ENCODE assay signal across 8 cellular contexts in genomic region chr11:18395735-18396504, GRCh38. TPM values are rescaled to one million over a fixed set of nuclear protein-coding genes. Genes with fewer than 3 reads are reported as not detected.
A peak's percentile ranks its signal among the peaks of the same experiment; 100 is the strongest.
DNase-seq lines count a peak whose midpoint lies in the region; ATAC-seq and TF ChIP-seq lines count a peak whose summit lies in the region.

No MANE protein-coding gene starts in this region.

- H3K27me3 Mint-ChIP-seq in nephron (ENCODE audit: low read depth), result no peaks in the 10 kb centered on the region

- peak overlapping the region; percentile 98 to 100 (median 100) for H3K4me3 Mint-ChIP-seq in nephron

- peak overlapping the region; percentile 90 for H3K4me3 ChIP-seq in H7 (ENCODE audit: insufficient read depth, low read depth, low read length)
- peak overlapping the region; percentile 98 for H3K4me3 ChIP-seq in fibroblast of the aortic adventitia (ENCODE audit: low read depth, low read length)

- peaks cover 2% of the 10 kb centered on the region; the same call in 1 of the 2 replicates for H3K27me3 ChIP-seq in H7 (ENCODE audit: control insufficient read depth, insufficient read depth, low read length)

- no peaks in the 10 kb centered on the region for H3K9me3 Mint-ChIP-seq in nephron

- H3K36me3 ChIP-seq in H7 (replicated peaks; ENCODE audit: control insufficient read depth, insufficient read depth, low read length), result peaks cover 14% of the 10 kb centered on the region

- peak overlapping the region; percentile 98 to 99 (median 98) for H3K27ac Mint-ChIP-seq in nephron

- TF ChIP-seq POLR2A in Raji (IDR thresholded peaks at IDR 0.05; ENCODE audit: insufficient read depth, low read depth, low read length), result peak; percentile 86

- ATAC-seq in stimulated activated naive CD8-positive, alpha-beta T cell treated with anti-CD3 and anti-CD28 coated beads, Interleukin-15, Interleukin-2, amounts not matched to agents 100 U/mL and 50 U/mL, for 24 hours, result peak; percentile 72

- H3K36me3 Mint-ChIP-seq in nephron (ENCODE audit: low read depth), result peaks cover 41% of the 10 kb centered on the region

- peak; percentile 99 for DNase-seq in ELF-1 (ENCODE audit: low read depth, low spot score)
- peak; percentile 96 for DNase-seq in H7
- peak; percentile 99 for DNase-seq in M059J (ENCODE audit: low read depth)
- DNase-seq in activated effector memory CD4-positive, alpha-beta T cell treated with anti-CD3 and anti-CD28 coated beads, Interleukin-2, amount 50 U/mL, for 16 hours, result peak; percentile 98
- DNase-seq in fibroblast of the aortic adventitia (ENCODE audit: low read depth), result peak; percentile 100
- peak; percentile 94 for DNase-seq in stimulated activated naive CD8-positive, alpha-beta T cell treated with anti-CD3 and anti-CD28 coated beads, Interleukin-15, Interleukin-2, amounts not matched to agents 100 U/mL and 50 U/mL, for 24 hours

- peaks cover 26% of the 10 kb centered on the region for H3K4me1 Mint-ChIP-seq in nephron

- no peak for TF ChIP-seq CTCF in fibroblast of the aortic adventitia (IDR thresholded peaks at IDR 0.05; ENCODE audit: insufficient read depth, low read length)
- TF ChIP-seq CTCF in nephron (IDR thresholded peaks at IDR 0.05; ENCODE audit: unreplicated experiment in 3 of 3), result no peak

RNA-seq across cellular contexts. Expression of gene LDHA, which starts 1.6 kb away (rescaled TPM):
- 308 and 375 TPM in 2 replicates for total RNA-seq in H7 (2014; rRNA removed; shearing (Covaris generic))
- 1,651 and 2,272 TPM in 2 replicates for total RNA-seq in M059J (2014; rRNA removed; shearing (Covaris generic))
- total RNA-seq in fibroblast of the aortic adventitia (ENCODE audit: low replicate concordance), result 404 and 1,021 TPM in 2 replicates

RNA-seq across cellular contexts. Expression of gene LDHC, which starts 16.2 kb away (rescaled TPM):
- total RNA-seq in H7 (2014; rRNA removed; shearing (Covaris generic)), result 0.21 and 0.44 TPM in 2 replicates
- not detected in 2 replicates for total RNA-seq in M059J (2014; rRNA removed; shearing (Covaris generic))
- 0.33 TPM in 1 of 2 replicates, not detected in the other for total RNA-seq in fibroblast of the aortic adventitia (ENCODE audit: low replicate concordance)

RNA-seq across cellular contexts. Expression of gene LDHAL6A, which starts 59.7 kb away (rescaled TPM):
- not detected in 2 replicates for total RNA-seq in H7 (2014; rRNA removed; shearing (Covaris generic))
- total RNA-seq in M059J (2014; rRNA removed; shearing (Covaris generic)), result not detected in 2 replicates
- total RNA-seq in fibroblast of the aortic adventitia (ENCODE audit: low replicate concordance), result not detected in 2 replicates

Comparison
In these comparisons a context has a peak if more than half of its experiments do, and no peak if none do; other contexts are left out.
1. Peak in every context shown above with its lines: DNase-seq, ATAC-seq and H3K4me3 ChIP-seq.